In the genomic region with DNA sequence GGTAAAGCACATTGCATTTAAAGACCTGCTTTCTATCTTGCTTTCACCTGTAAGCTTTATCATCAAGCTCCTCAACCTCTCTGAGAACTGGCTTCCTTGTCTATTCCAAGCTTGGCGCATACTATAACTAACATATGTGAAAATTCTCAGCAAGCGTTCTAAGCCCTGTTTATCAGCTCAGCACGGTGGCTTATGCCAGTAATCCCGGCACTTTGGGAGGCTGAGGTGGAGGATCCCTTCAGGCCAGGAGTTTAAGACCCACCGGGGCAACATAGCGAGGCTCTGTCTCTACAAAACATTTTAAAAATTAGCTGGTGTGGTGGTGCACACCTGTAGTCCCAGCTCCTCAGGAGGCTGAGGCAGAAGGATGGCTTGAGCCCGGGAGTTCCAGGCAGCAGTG, we compare ENCODE assay signal across 22 cellular contexts.
"Had no signal": no experiment of that assay in that cellular context is flagged by ENCODE, and none has a peak within 500 bp of the region (broad histone marks: within the 10 kb centered on the region; RNA-seq: fewer than 3 reads in every experiment).

No MANE protein-coding gene starts in this region.

- H3K27me3 Mint-ChIP-seq: dendritic cell treated with granulocyte-macrophage colony-stimulating factor and Interleukin-4, amounts not matched to agents 40 ng/mL and 50 ng/mL, for 4 days; effector memory CD8-positive, alpha-beta T cell; natural killer cell treated with Interleukin-12 subunit alpha and Interleukin-12 subunit beta and Interleukin-15 and Interleukin-18, amount 100 ng/mL, for 72 hours had no signal

- H3K9me3 Mint-ChIP-seq: dendritic cell treated with granulocyte-macrophage colony-stimulating factor and Interleukin-4, amounts not matched to agents 40 ng/mL and 50 ng/mL, for 4 days; effector memory CD8-positive, alpha-beta T cell; natural killer cell treated with Interleukin-12 subunit alpha and Interleukin-12 subunit beta and Interleukin-15 and Interleukin-18, amount 100 ng/mL, for 72 hours had no signal

- H3K4me3 ChIP-seq: esophagus muscularis mucosa, gastrocnemius medialis, heart right ventricle, mucosa of descending colon, sigmoid colon, skin epidermis, stomach, thoracic aorta, transverse colon had no signal

- DNase-seq: effector memory CD8-positive, alpha-beta T cell; gastrocnemius medialis; heart right ventricle; hypothalamus; islet precursor cell; mammary epithelial cell; mucosa of descending colon; posterior cingulate gyrus; sigmoid colon; stimulated activated CD4-positive, alpha-beta T cell treated with anti-CD3 and anti-CD28 coated beads, Interleukin-2, amount 100 ng/mL, for 24 hours; stimulated activated CD4-positive, alpha-beta T cell treated with anti-CD3 and anti-CD28 coated beads, Interleukin-4, amount 100 ng/mL, for 4 hours; stimulated activated naive CD4-positive, alpha-beta T cell; stomach; substantia nigra; transverse colon had no signal

- H3K27me3 ChIP-seq: esophagus muscularis mucosa, gastrocnemius medialis, heart right ventricle, sigmoid colon, stomach, transverse colon had no signal

- H3K36me3 Mint-ChIP-seq: natural killer cell treated with Interleukin-12 subunit alpha and Interleukin-12 subunit beta and Interleukin-15 and Interleukin-18, amount 100 ng/mL, for 72 hours had no signal

- H3K27ac Mint-ChIP-seq: dendritic cell treated with granulocyte-macrophage colony-stimulating factor and Interleukin-4, amounts not matched to agents 40 ng/mL and 50 ng/mL, for 4 days; natural killer cell treated with Interleukin-12 subunit alpha and Interleukin-12 subunit beta and Interleukin-15 and Interleukin-18, amount 100 ng/mL, for 72 hours had no signal

- ATAC-seq: effector memory CD8-positive, alpha-beta T cell; gastrocnemius medialis; heart right ventricle; left lobe of liver; mucosa of descending colon; natural killer cell treated with Interleukin-12 subunit alpha and Interleukin-12 subunit beta and Interleukin-15 and Interleukin-18, amount 100 ng/mL, for 72 hours had no signal

- H3K27ac ChIP-seq: epithelial cell of prostate, gastrocnemius medialis, skin epidermis, transverse colon had no signal

- H3K4me3 Mint-ChIP-seq: dendritic cell treated with granulocyte-macrophage colony-stimulating factor and Interleukin-4, amounts not matched to agents 40 ng/mL and 50 ng/mL, for 4 days; natural killer cell treated with Interleukin-12 subunit alpha and Interleukin-12 subunit beta and Interleukin-15 and Interleukin-18, amount 100 ng/mL, for 72 hours had no signal

- H3K36me3 ChIP-seq: thoracic aorta had no signal

- H3K9me3 ChIP-seq: esophagus muscularis mucosa, gastrocnemius medialis, heart right ventricle, mucosa of descending colon, sigmoid colon, stomach, thoracic aorta, transverse colon had no signal
